ENCODE assay signal across 9 cellular contexts in the genomic region with DNA sequence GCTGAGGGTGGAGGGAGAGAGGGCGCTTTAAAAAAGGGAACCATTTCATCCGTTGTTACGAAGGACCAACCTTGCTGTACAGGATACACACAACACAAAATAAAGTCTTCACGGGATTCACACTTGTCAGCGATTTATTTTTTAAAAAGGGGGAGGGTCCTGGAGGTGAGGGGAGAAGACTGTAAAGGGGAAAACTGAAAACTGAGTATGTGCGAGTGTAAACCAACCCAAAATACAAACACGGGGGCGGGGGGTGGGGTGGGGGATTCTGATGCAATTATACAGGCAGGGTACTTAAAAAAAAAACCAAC. TPM values are rescaled to one million over a fixed set of nuclear protein-coding genes. Genes with fewer than 3 reads are reported as not detected.
A peak's percentile ranks its signal among the peaks of the same experiment; 100 is the strongest.
DNase-seq lines count a peak whose midpoint lies in the region; ATAC-seq, FAIRE-seq and TF ChIP-seq lines count a peak whose summit lies in the region.
"Had no signal": no experiment of that assay in that cellular context is flagged by ENCODE, and none has a peak within 500 bp of the region (broad histone marks: within the 10 kb centered on the region; RNA-seq: fewer than 3 reads in every experiment).

No MANE protein-coding gene starts in this region.

- no peak for TF ChIP-seq POLR2A in GM12892 (IDR thresholded peaks at IDR 0.05; ENCODE audit: low read depth, low read length)

- H3K4me3 ChIP-seq in adipocyte (ENCODE audit: low read length) = peak overlapping the region; percentile 97
- peak overlapping the region; percentile 89 to 97 for H3K4me3 ChIP-seq in kidney (ENCODE audit: low read length in 2 of 2)
- peak overlapping the region; percentile 90 for H3K4me3 ChIP-seq in thoracic aorta

- H3K4me1 ChIP-seq in adipocyte (ENCODE audit: control insufficient read depth, insufficient read depth, low read length) (peaks cover 36% of the 10 kb centered on the region), kidney (ENCODE audit: control insufficient read depth in 1 of 2, insufficient read depth in 1 of 2, low read depth in 1 of 2, low read length in 2 of 2) (peaks cover 0 to 5% of the 10 kb centered on the region in 2 donors), thoracic aorta (ENCODE audit: control insufficient read depth in 1 of 2, low read depth in 2 of 2) (peaks cover 10 to 12% of the 10 kb centered on the region in 2 donors)

- intact Hi-C loops in kidney (cut with DNase I) = no loop called here

- peak; percentile 6 for ATAC-seq in HG03066 (IDR thresholded peaks at IDR 0.05; ENCODE audit: low read depth, unreplicated experiment)
- peak; percentile 38 for ATAC-seq in thoracic aorta (ENCODE audit: insufficient number of reproducible peaks, low FRiP score, low read depth)
- ATAC-seq in HG03469 (IDR thresholded peaks at IDR 0.05; ENCODE audit: unreplicated experiment) = no peak

- TF ChIP-seq CTCF in kidney (IDR thresholded peaks at IDR 0.05; ENCODE audit: borderline replicate concordance, extremely low read depth, insufficient read depth) = no peak
- no peak for TF ChIP-seq CTCF in thoracic aorta (IDR thresholded peaks at IDR 0.05)

- FAIRE-seq in GM12892 (lab: Jason Lieb, UNC) (peak; percentile 30), kidney (lab: Jason Lieb, UNC) (no peak)

- no peaks in the 10 kb centered on the region for H3K27me3 ChIP-seq in adipocyte (replicated peaks; ENCODE audit: control insufficient read depth, insufficient read depth, low read length)
- H3K27me3 ChIP-seq in thoracic aorta (replicated peaks; ENCODE audit: insufficient read depth) = no peaks in the 10 kb centered on the region

- DNase-seq in GM12892 (ENCODE audit: insufficient read length) (no peak), adipocyte (ENCODE audit: low read depth) (no peak), kidney (no peak), thoracic aorta (ENCODE audit: low spot score) (no peak), NCI-H2081 (lab: John Stamatoyannopoulos, UW) (no peak), NCI-H524 treated with DMSO at 0.1 percent for 48 hours (lab: John Stamatoyannopoulos, UW) (no peak)

- H3K9me3 ChIP-seq in adipocyte (ENCODE audit: control insufficient read depth, low read length) (no peaks in the 10 kb centered on the region), kidney (ENCODE audit: control insufficient read depth in 1 of 2, low read length in 2 of 2) (no peaks in the 10 kb centered on the region), thoracic aorta (no peaks in the 10 kb centered on the region)

- peak overlapping the region; percentile 95 to 98 for H3K27ac ChIP-seq in kidney (ENCODE audit: low read depth in 2 of 2, low read length in 2 of 2)
- peak overlapping the region; percentile 90 to 95 for H3K27ac ChIP-seq in thoracic aorta

- H3K36me3 ChIP-seq in adipocyte (ENCODE audit: control insufficient read depth, insufficient read depth, low read length, severe bottlenecking) (peaks cover 34% of the 10 kb centered on the region), kidney (ENCODE audit: control insufficient read depth in 1 of 2, insufficient read depth in 2 of 2, low read length in 2 of 2) (peaks cover 16 to 20% of the 10 kb centered on the region in 2 donors), thoracic aorta (peaks cover 13% of the 10 kb centered on the region)

- H3K9ac ChIP-seq in adipocyte (ENCODE audit: low read length) (peak overlapping the region; percentile 100), kidney (ENCODE audit: low read length in 2 of 2) (peak overlapping the region; percentile 88 to 93)

RNA-seq across cellular contexts. Expression of a gene that starts 0.5 kb away (rescaled TPM):
- polyA plus RNA-seq in GM12892 (2012; ENCODE audit: missing spikeins) = 48.0 TPM
- total RNA-seq in kidney (57.1 TPM), thoracic aorta (10 to 100 TPM; 53.2 to 68.1 TPM)
- 58.4 TPM for polyA plus RNA-seq in kidney (ENCODE audit: insufficient read depth, low read depth, low replicate concordance)

RNA-seq across cellular contexts. Expression of a gene that starts 19.9 kb away (rescaled TPM):
- 2.2 TPM for polyA plus RNA-seq in GM12892 (2012; ENCODE audit: missing spikeins)
- total RNA-seq in kidney (not detected), thoracic aorta (under 1 TPM in 1 of 2 donors, not detected in 1; 0.14 TPM)
- polyA plus RNA-seq in kidney (ENCODE audit: insufficient read depth, low read depth, low replicate concordance) = 27.0 TPM

RNA-seq across cellular contexts. Expression of a gene that starts 41.0 kb away (rescaled TPM):
- not detected for polyA plus RNA-seq in GM12892 (2012; ENCODE audit: missing spikeins)
- not detected for total RNA-seq in kidney
- polyA plus RNA-seq in kidney (ENCODE audit: insufficient read depth, low read depth, low replicate concordance) = not detected
- 1 to 10 TPM in 1 of 2 donors, not detected in 1; 1.2 TPM for total RNA-seq in thoracic aorta
- total RNA-seq: SK-MEL-5 had no signal

RNA-seq across cellular contexts. Expression of a gene that starts 41.5 kb away (rescaled TPM):
- polyA plus RNA-seq in GM12892 (2012; ENCODE audit: missing spikeins) = 15.8 TPM
- total RNA-seq in kidney (89.9 TPM), thoracic aorta (100 to 1,000 TPM in 1 of 2 donors, 10 to 100 TPM in 1; 56.5 to 101 TPM)
- polyA plus RNA-seq in kidney (ENCODE audit: insufficient read depth, low read depth, low replicate concordance) = 5.0 TPM

RNA-seq across cellular contexts. Expression of a gene that starts 47.5 kb away (rescaled TPM):
- polyA plus RNA-seq in GM12892 (2012; ENCODE audit: missing spikeins) = 0.36 TPM
- total RNA-seq in kidney (1.9 TPM), thoracic aorta (1 to 10 TPM in 1 of 2 donors, under 1 TPM in 1; 0.54 to 2.3 TPM)
- not detected for polyA plus RNA-seq in kidney (ENCODE audit: insufficient read depth, low read depth, low replicate concordance)
